9 cellular contexts compared by ENCODE assay signal in genomic region chr5:114447084-114447773, GRCh38.
DNase-seq lines count a peak whose midpoint lies in the region; ATAC-seq and TF ChIP-seq lines count a peak whose summit lies in the region.
"Had no signal": no experiment of that assay in that cellular context is flagged by ENCODE, and none has a peak within 500 bp of the region (broad histone marks: within the 10 kb centered on the region; RNA-seq: fewer than 3 reads in every experiment).

No MANE protein-coding gene starts in this region.

- peak; percentile 27 for TF ChIP-seq CTCF in GM06990 (IDR thresholded peaks at IDR 0.05; ENCODE audit: insufficient read depth, low read length, poor library complexity, severe bottlenecking)
- TF ChIP-seq CTCF in H9 (conservative IDR thresholded peaks at IDR 0.05): peak; percentile 68
- no peak for TF ChIP-seq CTCF in RWPE1 (conservative IDR thresholded peaks at IDR 0.05; ENCODE audit: low read depth)

- H4K8ac ChIP-seq in H9 (replicated peaks; ENCODE audit: insufficient read length, low read depth, low read length): no peak overlapping the region

- H3K4me2 ChIP-seq in H9 (ENCODE audit: insufficient read depth, insufficient read length, low read length): no peak overlapping the region

- no peaks in the 10 kb centered on the region for H3K9me3 Mint-ChIP-seq in H9
- H3K9me3 Mint-ChIP-seq in natural killer cell treated with Interleukin-12 subunit alpha and Interleukin-12 subunit beta and Interleukin-15 and Interleukin-18, amount 100 ng/mL, for 72 hours: no peaks in the 10 kb centered on the region

- POLR2A ChIA-PET in RWPE1 (lab: Yijun Ruan, JAX; ENCODE audit: low non-redundant PET): interaction anchor here (0.7 kb wide), 1 partner anchor 14 kb away, joined by 4 read pairs; no protein-coding TSS in a partner anchor

- H3K27ac ChIP-seq in H9 (ENCODE audit: insufficient read length, low read depth, low read length): no peak overlapping the region
- H3K27ac ChIP-seq in RWPE1: no peak overlapping the region

- CTCF ChIA-PET in RWPE1 (lab: Yijun Ruan, JAX): interaction anchor here (0.5 to 0.9 kb wide), 4 partner anchors 13 to 346 kb away, joined by 3 to 8 read pairs (median 4); no protein-coding TSS in a partner anchor

- H2BK12ac ChIP-seq in H9 (ENCODE audit: insufficient read length, low read depth, low read length): no peak overlapping the region

- no peaks in the 10 kb centered on the region for H3K9me3 ChIP-seq in H9 (ENCODE audit: control insufficient read depth, low read depth, low read length)

- H3K79me2 ChIP-seq in H9 (ENCODE audit: insufficient read depth, low read length): no peaks in the 10 kb centered on the region; the same call in 1 of the 2 replicates

- H3K27ac Mint-ChIP-seq in H9: 0 out of 7 replicates have a peak overlapping the region, but pooled peaks of 1 of the 3 experiments have one; percentile 23
- no peak overlapping the region for H3K27ac Mint-ChIP-seq in natural killer cell treated with Interleukin-12 subunit alpha and Interleukin-12 subunit beta and Interleukin-15 and Interleukin-18, amount 100 ng/mL, for 72 hours

- no peak for ATAC-seq in HG03196 (IDR thresholded peaks at IDR 0.05; ENCODE audit: unreplicated experiment)
- no peak for ATAC-seq in natural killer cell treated with Interleukin-12 subunit alpha and Interleukin-12 subunit beta and Interleukin-15 and Interleukin-18, amount 100 ng/mL, for 72 hours

- no peak overlapping the region for H2AK5ac ChIP-seq in H9 (ENCODE audit: insufficient read length, low read length)

- H3K36me3 Mint-ChIP-seq in H9 (ENCODE audit: insufficient read depth in 1 of 3, low read depth in 3 of 3): no peaks in the 10 kb centered on the region; a peak in 1 of 7 replicates
- H3K36me3 Mint-ChIP-seq in natural killer cell treated with Interleukin-12 subunit alpha and Interleukin-12 subunit beta and Interleukin-15 and Interleukin-18, amount 100 ng/mL, for 72 hours: no peaks in the 10 kb centered on the region

- H2BK20ac ChIP-seq in H9 (ENCODE audit: low read depth, low read length, poor library complexity, severe bottlenecking): no peak overlapping the region

- intact Hi-C loops in head of caudate nucleus (cut with DNase I): loop anchor here (10.0 kb wide), 1 partner anchor 82 kb away; the partner anchor contains the start of gene KCNN2

- H3K18ac ChIP-seq in H9 (ENCODE audit: insufficient read length, low read depth, low read length): no peak overlapping the region

- no peaks in the 10 kb centered on the region for H3K36me3 ChIP-seq in GM06990 (ENCODE audit: control insufficient read depth, insufficient read depth, low read length)

- no peak overlapping the region for H4K91ac ChIP-seq in H9 (ENCODE audit: insufficient read length, low read depth, low read length)

- no peak overlapping the region for H3K4me3 ChIP-seq in GM06990 (replicated peaks; ENCODE audit: low read depth, low read length)

- no peaks in the 10 kb centered on the region for H4K20me1 ChIP-seq in H9 (ENCODE audit: control insufficient read depth, insufficient read depth, insufficient read length)

- H3K23me2 ChIP-seq in H9 (ENCODE audit: insufficient read length, low read depth, low read length, poor library complexity, severe bottlenecking): no peaks in the 10 kb centered on the region

- H3K4me3 Mint-ChIP-seq in H9: no peak overlapping the region
- no peak overlapping the region for H3K4me3 Mint-ChIP-seq in natural killer cell treated with Interleukin-12 subunit alpha and Interleukin-12 subunit beta and Interleukin-15 and Interleukin-18, amount 100 ng/mL, for 72 hours

- no peak overlapping the region for H2BK120ac ChIP-seq in H9 (ENCODE audit: low read depth, low read length, poor library complexity, severe bottlenecking)

- no peak overlapping the region for H3K23ac ChIP-seq in H9 (ENCODE audit: insufficient read length, low read depth, low read length)

- H3K4me1 ChIP-seq in H9 (ENCODE audit: insufficient read depth, low read length): peaks cover 5% of the 10 kb centered on the region; the same call in 1 of the 2 replicates

- H2BK15ac ChIP-seq in H9 (ENCODE audit: low read depth, low read length): no peak overlapping the region

- H4K5ac ChIP-seq in H9 (ENCODE audit: insufficient read length, low read depth, low read length): no peak overlapping the region

- H3K27me3 ChIP-seq in GM06990 (replicated peaks; ENCODE audit: control insufficient read depth, insufficient read depth, low read length) (no peaks in the 10 kb centered on the region), H9 (ENCODE audit: insufficient read depth, low read length) (no peaks in the 10 kb centered on the region)

- H3K4me1 Mint-ChIP-seq in H9: peaks cover 45 to 63% of the 10 kb centered on the region in 2 experiments
- no peaks in the 10 kb centered on the region for H3K4me1 Mint-ChIP-seq in natural killer cell treated with Interleukin-12 subunit alpha and Interleukin-12 subunit beta and Interleukin-15 and Interleukin-18, amount 100 ng/mL, for 72 hours (ENCODE audit: low read depth in 2 of 2)

- WGBS in H9 (ENCODE audit: extremely low coverage, insufficient read length, low lambda C conversion rate): no CpG with 5 or more reads among the region's 1 CpG

- H3K9ac ChIP-seq in H9 (ENCODE audit: extremely low read depth, insufficient read length, low read length): no peak overlapping the region

- H3K14ac ChIP-seq in H9 (ENCODE audit: insufficient read depth, low read length): no peak overlapping the region

- no peak overlapping the region for H3T11ph ChIP-seq in H9 (ENCODE audit: low read length)

- no peaks in the 10 kb centered on the region for H3K27me3 Mint-ChIP-seq in H9 (ENCODE audit: low read depth)
- peaks cover 0 to 3% of the 10 kb centered on the region in 2 donors for H3K27me3 Mint-ChIP-seq in natural killer cell treated with Interleukin-12 subunit alpha and Interleukin-12 subunit beta and Interleukin-15 and Interleukin-18, amount 100 ng/mL, for 72 hours

- no peak overlapping the region for H2AFZ ChIP-seq in H9 (ENCODE audit: low read length)

- H3K56ac ChIP-seq in H9 (ENCODE audit: insufficient read length, low read depth, low read length): no peak overlapping the region

- DNase-seq in GM06990 (ENCODE audit: extremely low read depth, insufficient read length) (no peak), H9 (no peak), RWPE1 (ENCODE audit: low spot score) (peak; percentile 5), iris pigment epithelial cell (ENCODE audit: low read depth) (peak; percentile 13), head of caudate nucleus (no peak), pons (ENCODE audit: low spot score) (no peak)
- DNase-seq in natural killer cell treated with Interleukin-12 subunit alpha and Interleukin-12 subunit beta and Interleukin-15 and Interleukin-18, amount 100 ng/mL, for 72 hours (ENCODE audit: low spot score): no peak
- DNase-seq: stimulated activated CD4-positive, alpha-beta T cell treated with anti-CD3 and anti-CD28 coated beads, Interleukin-4, amount 100 ng/mL, for 4 hours had no signal

- H3K79me1 ChIP-seq in H9 (ENCODE audit: insufficient read depth, low read depth, low read length, poor library complexity, severe bottlenecking): peaks cover 2% of the 10 kb centered on the region

- no peak overlapping the region for H2BK5ac ChIP-seq in H9 (ENCODE audit: insufficient read length, low read length)

- H3K4ac ChIP-seq in H9 (ENCODE audit: low read depth, low read length): no peak overlapping the region

Comparison
In these comparisons a context has a peak if more than half of its experiments do, and no peak if none do; other contexts are left out.
1. DNase-seq: peak in RWPE1 (single experiment) and iris pigment epithelial cell (single experiment); none in GM06990 (single experiment), H9 (single experiment), head of caudate nucleus (0 of 42), natural killer cell treated with Interleukin-12 subunit alpha and Interleukin-12 subunit beta and Interleukin-15 and Interleukin-18, amount 100 ng/mL, for 72 hours (single experiment) and pons (single experiment).